Comparison of ENCODE assay signal across 3 cellular contexts in genomic region chr10:119042169-119042568, GRCh38.
A peak's percentile ranks its signal among the peaks of the same experiment; 100 is the strongest.
TF ChIP-seq lines count a peak whose summit lies in the region.

No MANE protein-coding gene starts in this region.

TF ChIP-seq in HCT116, 20 proteins besides CTCF, POLR2A, EP300 and RAD21 (continues in another document):
- TF ChIP-seq YY1 (IDR thresholded peaks at IDR 0.05; ENCODE audit: extremely low read depth, insufficient replicate concordance, low read depth, low read length) = no peak
- TF ChIP-seq POLR2AphosphoS5 (IDR thresholded peaks at IDR 0.05; ENCODE audit: low read depth, low read length) = no peak; the same call in 1 of the 2 replicates
- no peak for TF ChIP-seq ZBTB33 (IDR thresholded peaks at IDR 0.05; ENCODE audit: extremely low read depth, insufficient replicate concordance, low read length)
- TF ChIP-seq SIN3A (IDR thresholded peaks at IDR 0.05; ENCODE audit: low read depth) = no peak
- TF ChIP-seq SRF (IDR thresholded peaks at IDR 0.05; ENCODE audit: low read depth) = no peak
- no peak for TF ChIP-seq ZFX (IDR thresholded peaks at IDR 0.05)
- no peak for TF ChIP-seq EZH2phosphoT487 (IDR thresholded peaks at IDR 0.05; ENCODE audit: borderline replicate concordance)
- no peak for TF ChIP-seq FOSL1 (IDR thresholded peaks at IDR 0.05; ENCODE audit: low read depth)
- TF ChIP-seq TCF7L2 (IDR thresholded peaks at IDR 0.05; ENCODE audit: borderline replicate concordance, extremely low read depth, insufficient read depth, insufficient read length) = no peak
- no peak for TF ChIP-seq EGR1 (IDR thresholded peaks at IDR 0.05; ENCODE audit: low read depth)
- no peak for TF ChIP-seq EZH2 (IDR thresholded peaks at IDR 0.05)
- no peak for TF ChIP-seq SP1 (IDR thresholded peaks at IDR 0.05; ENCODE audit: low read depth)
- no peak for TF ChIP-seq JUND (IDR thresholded peaks at IDR 0.05)
- no peak for TF ChIP-seq CBX3 (IDR thresholded peaks at IDR 0.05; ENCODE audit: low read depth)
- no peak for TF ChIP-seq ZNF274 (IDR thresholded peaks at IDR 0.05; ENCODE audit: low read depth, low read length)
- no peak for TF ChIP-seq REST (IDR thresholded peaks at IDR 0.05; ENCODE audit: low read depth)
- TF ChIP-seq MAX (IDR thresholded peaks at IDR 0.05) = no peak

TF ChIP-seq in K562, 482 proteins besides CTCF, POLR2A, EP300 and RAD21:
- TF ChIP-seq ZNF324 (CRISPR knock-in tag; IDR thresholded peaks at IDR 0.05) (no peak), POLR2G (IDR thresholded peaks at IDR 0.05; ENCODE audit: low read depth, low read length) (0 out of 2 replicates have a peak, but pooled peaks have one; percentile 35)
TF ChIP-seq in K562: peak in this region for 1.

TF ChIP-seq in SK-N-SH treated with all-trans-retinoic acid at 6 μM for 48 hours, 23 proteins besides CTCF, POLR2A, EP300 and RAD21:
- TF ChIP-seq ARNTL (CRISPR knock-in tag; IDR thresholded peaks at IDR 0.05; ENCODE audit: borderline replicate concordance, low read depth) = no peak
- TF ChIP-seq CREB5 (CRISPR knock-in tag; IDR thresholded peaks at IDR 0.05; ENCODE audit: low read depth) = no peak
- no peak for TF ChIP-seq RARB (CRISPR knock-in tag; IDR thresholded peaks at IDR 0.05)
- TF ChIP-seq ESRRG (CRISPR knock-in tag; IDR thresholded peaks at IDR 0.05) = no peak
- TF ChIP-seq CSDC2 (CRISPR knock-in tag; IDR thresholded peaks at IDR 0.05) = no peak
- no peak for TF ChIP-seq POU6F1 (CRISPR knock-in tag; IDR thresholded peaks at IDR 0.05; ENCODE audit: borderline replicate concordance, low read depth)
- no peak for TF ChIP-seq ZC3H10 (CRISPR knock-in tag; IDR thresholded peaks at IDR 0.05)
- TF ChIP-seq ZNF565 (CRISPR knock-in tag; conservative IDR thresholded peaks at IDR 0.05; ENCODE audit: low read depth) = no peak
- no peak for TF ChIP-seq CSRNP3 (CRISPR knock-in tag; IDR thresholded peaks at IDR 0.05)
- TF ChIP-seq ZNF70 (CRISPR knock-in tag; IDR thresholded peaks at IDR 0.05) = no peak
- no peak for TF ChIP-seq ISL1 (CRISPR knock-in tag; IDR thresholded peaks at IDR 0.05)
- no peak for TF ChIP-seq TSHZ2 (CRISPR knock-in tag; IDR thresholded peaks at IDR 0.05)
- no peak for TF ChIP-seq ZFP30 (CRISPR knock-in tag; IDR thresholded peaks at IDR 0.05)
- no peak for TF ChIP-seq GLIS3 (CRISPR knock-in tag; IDR thresholded peaks at IDR 0.05)
- TF ChIP-seq TCF4 (CRISPR knock-in tag; IDR thresholded peaks at IDR 0.05; ENCODE audit: borderline replicate concordance) = no peak
TF ChIP-seq in SK-N-SH treated with all-trans-retinoic acid at 6 μM for 48 hours: peak in this region for 0.
